ENCODE assay signal across 1 cellular context in the genomic region with DNA sequence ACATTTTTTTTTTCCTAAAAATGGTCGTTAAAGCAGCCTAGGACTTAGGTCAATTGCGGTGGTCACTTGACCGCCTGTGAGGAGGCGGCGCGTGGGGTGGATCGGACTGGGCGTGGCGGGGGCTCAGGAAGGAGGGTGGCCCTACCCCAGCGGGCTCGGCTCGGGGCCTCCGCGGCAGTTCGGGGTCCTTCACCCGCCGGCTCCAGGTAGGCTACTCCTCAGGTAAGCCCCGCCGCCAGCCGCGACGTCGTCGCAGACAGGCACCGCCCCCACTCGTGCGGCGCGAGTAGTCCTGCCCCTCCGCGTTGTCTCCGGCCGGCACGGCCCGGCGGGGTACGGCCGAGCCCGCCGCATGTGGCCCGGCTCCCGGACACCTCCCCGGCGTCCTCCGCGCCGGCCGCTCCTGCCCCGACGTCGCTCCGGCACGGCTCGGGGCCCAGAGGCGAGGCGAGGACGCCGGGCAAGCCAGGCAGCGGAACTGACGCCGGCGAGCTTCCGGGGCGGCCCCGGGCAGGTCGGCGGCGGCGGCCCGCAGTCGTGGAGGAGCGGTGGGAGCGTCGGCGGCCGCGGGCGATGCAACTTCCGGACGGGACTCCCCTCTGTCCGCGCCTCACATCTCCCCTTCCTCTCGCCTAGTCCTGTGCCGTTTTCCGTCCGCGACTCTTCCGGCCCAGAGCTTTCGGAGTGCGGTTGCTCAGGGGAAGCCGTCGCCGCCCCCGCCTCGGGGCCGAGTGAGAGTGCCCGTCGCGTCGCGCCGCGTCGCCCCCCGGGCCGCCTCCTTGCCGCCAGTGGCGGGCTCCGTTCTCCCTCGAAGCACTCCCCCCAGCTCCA.
TF ChIP-seq lines count a peak whose summit lies in the region.

Gene AGO3, plus strand, starts transcription at position 513 of the 831 bp plus-strand sequence. CDS start 322 bp downstream, outside the sequence.

TF ChIP-seq in WTC11, 78 proteins besides CTCF, POLR2A, EP300 and RAD21 (continued from another document):
- TF ChIP-seq, protein P1, sequence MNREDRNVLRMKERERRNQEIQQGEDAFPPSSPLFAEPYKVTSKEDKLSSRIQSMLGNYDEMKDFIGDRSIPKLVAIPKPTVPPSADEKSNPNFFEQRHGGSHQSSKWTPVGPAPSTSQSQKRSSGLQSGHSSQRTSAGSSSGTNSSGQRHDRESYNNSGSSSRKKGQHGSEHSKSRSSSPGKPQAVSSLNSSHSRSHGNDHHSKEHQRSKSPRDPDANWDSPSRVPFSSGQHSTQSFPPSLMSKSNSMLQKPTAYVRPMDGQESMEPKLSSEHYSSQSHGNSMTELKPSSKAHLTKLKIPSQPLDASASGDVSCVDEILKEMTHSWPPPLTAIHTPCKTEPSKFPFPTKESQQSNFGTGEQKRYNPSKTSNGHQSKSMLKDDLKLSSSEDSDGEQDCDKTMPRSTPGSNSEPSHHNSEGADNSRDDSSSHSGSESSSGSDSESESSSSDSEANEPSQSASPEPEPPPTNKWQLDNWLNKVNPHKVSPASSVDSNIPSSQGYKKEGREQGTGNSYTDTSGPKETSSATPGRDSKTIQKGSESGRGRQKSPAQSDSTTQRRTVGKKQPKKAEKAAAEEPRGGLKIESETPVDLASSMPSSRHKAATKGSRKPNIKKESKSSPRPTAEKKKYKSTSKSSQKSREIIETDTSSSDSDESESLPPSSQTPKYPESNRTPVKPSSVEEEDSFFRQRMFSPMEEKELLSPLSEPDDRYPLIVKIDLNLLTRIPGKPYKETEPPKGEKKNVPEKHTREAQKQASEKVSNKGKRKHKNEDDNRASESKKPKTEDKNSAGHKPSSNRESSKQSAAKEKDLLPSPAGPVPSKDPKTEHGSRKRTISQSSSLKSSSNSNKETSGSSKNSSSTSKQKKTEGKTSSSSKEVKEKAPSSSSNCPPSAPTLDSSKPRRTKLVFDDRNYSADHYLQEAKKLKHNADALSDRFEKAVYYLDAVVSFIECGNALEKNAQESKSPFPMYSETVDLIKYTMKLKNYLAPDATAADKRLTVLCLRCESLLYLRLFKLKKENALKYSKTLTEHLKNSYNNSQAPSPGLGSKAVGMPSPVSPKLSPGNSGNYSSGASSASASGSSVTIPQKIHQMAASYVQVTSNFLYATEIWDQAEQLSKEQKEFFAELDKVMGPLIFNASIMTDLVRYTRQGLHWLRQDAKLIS (CRISPR knock-in tag; IDR thresholded peaks at IDR 0.05; ENCODE audit: borderline replicate concordance) = no peak
- peak; percentile 69 for TF ChIP-seq SP1 (CRISPR knock-in tag; conservative IDR thresholded peaks at IDR 0.05)
- no peak for TF ChIP-seq FOXJ3 (CRISPR knock-in tag; IDR thresholded peaks at IDR 0.05; ENCODE audit: borderline replicate concordance)
- TF ChIP-seq, protein P2, sequence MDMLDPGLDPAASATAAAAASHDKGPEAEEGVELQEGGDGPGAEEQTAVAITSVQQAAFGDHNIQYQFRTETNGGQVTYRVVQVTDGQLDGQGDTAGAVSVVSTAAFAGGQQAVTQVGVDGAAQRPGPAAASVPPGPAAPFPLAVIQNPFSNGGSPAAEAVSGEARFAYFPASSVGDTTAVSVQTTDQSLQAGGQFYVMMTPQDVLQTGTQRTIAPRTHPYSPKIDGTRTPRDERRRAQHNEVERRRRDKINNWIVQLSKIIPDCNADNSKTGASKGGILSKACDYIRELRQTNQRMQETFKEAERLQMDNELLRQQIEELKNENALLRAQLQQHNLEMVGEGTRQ (CRISPR knock-in tag; IDR thresholded peaks at IDR 0.05) = no peak; the same call in 1 of the 2 replicates
- TF ChIP-seq RELA (CRISPR knock-in tag; IDR thresholded peaks at IDR 0.05; ENCODE audit: borderline replicate concordance) = peak; percentile 34; the same call in 1 of the 2 replicates
- TF ChIP-seq TEAD4 (CRISPR knock-in tag; IDR thresholded peaks at IDR 0.05) = no peak
- TF ChIP-seq, protein P3, sequence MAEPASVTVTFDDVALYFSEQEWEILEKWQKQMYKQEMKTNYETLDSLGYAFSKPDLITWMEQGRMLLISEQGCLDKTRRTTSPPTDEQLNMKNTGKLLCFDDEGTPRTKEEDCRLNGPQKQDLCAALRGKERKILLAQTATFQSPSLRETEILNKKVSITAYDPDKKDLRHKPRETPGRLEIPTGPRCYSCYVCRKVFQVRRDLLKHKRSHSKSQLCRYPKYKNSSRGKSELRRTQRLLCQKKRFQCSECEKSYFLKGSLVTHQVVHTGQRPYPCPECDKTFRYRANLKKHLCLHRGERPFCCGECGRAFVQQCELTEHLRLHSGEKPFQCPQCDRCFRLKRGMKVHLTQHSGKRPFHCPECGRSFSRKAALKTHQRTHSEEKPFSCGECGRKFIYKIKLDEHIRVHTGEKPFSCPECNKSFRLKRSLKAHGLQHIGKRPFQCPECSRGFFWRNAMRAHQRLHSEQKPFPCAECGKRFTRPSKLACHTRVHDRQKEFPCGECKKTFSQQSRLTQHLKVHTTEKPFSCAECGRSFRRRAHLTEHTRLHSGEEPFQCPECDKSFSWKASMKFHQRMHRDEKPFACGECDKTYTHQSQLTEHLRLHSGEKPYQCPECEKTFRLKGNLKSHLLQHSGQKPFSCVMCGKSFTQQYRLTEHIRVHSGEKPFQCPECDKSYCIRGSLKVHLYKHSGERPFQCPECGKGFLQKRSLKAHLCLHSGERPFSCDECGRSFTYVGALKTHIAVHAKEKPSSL (CRISPR knock-in tag; conservative IDR thresholded peaks at IDR 0.05) = no peak; the same call in 1 of the 2 replicates
- TF ChIP-seq GTF2I (CRISPR knock-in tag; conservative IDR thresholded peaks at IDR 0.05) = no peak
- TF ChIP-seq CREB1 (CRISPR knock-in tag; IDR thresholded peaks at IDR 0.05) = no peak
- TF ChIP-seq ZNF416 (CRISPR knock-in tag; IDR thresholded peaks at IDR 0.05) = peak; percentile 85; the same call in 1 of the 2 replicates
- peak; percentile 88 for TF ChIP-seq CREM (CRISPR knock-in tag; IDR thresholded peaks at IDR 0.05)
- TF ChIP-seq SMAD4 (CRISPR knock-in tag; IDR thresholded peaks at IDR 0.05) = no peak
- TF ChIP-seq ELF4 (CRISPR knock-in tag; IDR thresholded peaks at IDR 0.05; ENCODE audit: low read depth) = no peak
- TF ChIP-seq ZNF263 (CRISPR knock-in tag; IDR thresholded peaks at IDR 0.05; ENCODE audit: low read depth) = 0 out of 2 replicates have a peak, but pooled peaks have one; percentile 20
- no peak for TF ChIP-seq FOXK1 (CRISPR knock-in tag; IDR thresholded peaks at IDR 0.05)
- TF ChIP-seq NFYB (CRISPR knock-in tag; conservative IDR thresholded peaks at IDR 0.05; ENCODE audit: low read depth) = no peak
